Comparison of ENCODE assay signal across 25 cellular contexts in genomic region chr18:8272254-8272653, GRCh38.
DNase-seq lines count a peak whose midpoint lies in the region; ATAC-seq, FAIRE-seq and TF ChIP-seq lines count a peak whose summit lies in the region.
"Had no signal": no experiment of that assay in that cellular context is flagged by ENCODE, and none has a peak within 500 bp of the region (broad histone marks: within the 10 kb centered on the region; RNA-seq: fewer than 3 reads in every experiment).

No MANE protein-coding gene starts in this region.

- no peak overlapping the region for H3K4me3 ChIP-seq in HepG2 (replicated peaks in 1 of 3; ENCODE audit: insufficient read depth in 1 of 3, low read depth in 2 of 3, low read length in 3 of 3)
- H3K4me3 ChIP-seq: BLaER1 treated with 17β-estradiol and CSF1 and Interleukin-3, amounts not matched to agents 10 nM and 100 nM; GM12878 had no signal

- H3K79me2 ChIP-seq in HepG2 (ENCODE audit: insufficient read depth, low read length): no peaks in the 10 kb centered on the region

- POLR2A ChIA-PET in HepG2 (lab: Yijun Ruan, JAX): no interaction called here

- FAIRE-seq in endometrium (lab: Jason Lieb, UNC) (peak; percentile 39), islet of Langerhans (lab: Jason Lieb, UNC) (peak; percentile 71), HepG2 (lab: Jason Lieb, UNC) (no peak)
- FAIRE-seq: D721Med, GM12878, GM12892, GM18507 had no signal

- TF ChIP-seq RAD21 in HepG2 (CRISPR knock-in tag; IDR thresholded peaks at IDR 0.05): no peak

- H3K27ac ChIP-seq in HepG2 (ENCODE audit: extremely low read length, insufficient read depth, low read length): no peak overlapping the region
- H3K27ac ChIP-seq: BLaER1 treated with 17β-estradiol and CSF1 and Interleukin-3, amounts not matched to agents 10 nM and 100 nM; C4-2B had no signal

- ATAC-seq in HepG2 (no peak), HG03521 (IDR thresholded peaks at IDR 0.05; ENCODE audit: unreplicated experiment) (no peak)
- no peak for ATAC-seq in activated T-cell treated with anti-CD3 and anti-CD28 coated beads, Interleukin-2, amount 50 U/mL, for 4 hours
- ATAC-seq: CD8-positive, alpha-beta T cell; GM12878 had no signal

- no peaks in the 10 kb centered on the region for H3K4me1 ChIP-seq in HepG2 (ENCODE audit: insufficient read depth, low read length)
- H3K4me1 ChIP-seq: BLaER1 treated with 17β-estradiol and CSF1 and Interleukin-3, amounts not matched to agents 10 nM and 100 nM; Caco-2 had no signal

- no peak overlapping the region for H3K4me2 ChIP-seq in HepG2 (ENCODE audit: low read depth, low read length)
- H3K4me2 ChIP-seq: BLaER1 treated with 17β-estradiol and CSF1 and Interleukin-3, amounts not matched to agents 10 nM and 100 nM had no signal

- no peak overlapping the region for H3K4me3 Mint-ChIP-seq in activated T-cell treated with anti-CD3 and anti-CD28 coated beads, Interleukin-2, amount 50 U/mL, for 4 hours
- H3K4me3 Mint-ChIP-seq: B cell; CD4-positive, alpha-beta T cell; CD8-positive, alpha-beta T cell had no signal

- H3K4me1 Mint-ChIP-seq in activated T-cell treated with anti-CD3 and anti-CD28 coated beads, Interleukin-2, amount 50 U/mL, for 4 hours (ENCODE audit: low read depth): no peaks in the 10 kb centered on the region
- H3K4me1 Mint-ChIP-seq: B cell had no signal

- TF ChIP-seq POLR2A in HepG2 (IDR thresholded peaks at IDR 0.05; ENCODE audit: insufficient read depth in 1 of 2, low read depth in 2 of 2, low read length in 2 of 2): no peak

- DNase-seq in HepG2 (ENCODE audit: low spot score) (no peak), DMS53 (lab: John Stamatoyannopoulos, UW) (no peak), occipital lobe (lab: John Stamatoyannopoulos, UW) (no peak)
- DNase-seq in activated T-cell treated with anti-CD3 and anti-CD28 coated beads, Interleukin-2, amount 50 U/mL, for 4 hours: no peak
- DNase-seq: 8988T; ACHN; AML-193; Caco-2; Calu3; CD4-positive, alpha-beta T cell; CD8-positive, alpha-beta T cell; DMS79; DND-41; EL; GDM1 had no signal

- CTCF ChIA-PET in HepG2 (lab: Yijun Ruan, JAX; ENCODE audit: low intra/inter-chr PET ratio, low total read pairs): no interaction called here

- H4K20me1 ChIP-seq in HepG2 (ENCODE audit: insufficient read depth, low read length): no peaks in the 10 kb centered on the region
- H4K20me1 ChIP-seq: BLaER1 treated with 17β-estradiol and CSF1 and Interleukin-3, amounts not matched to agents 10 nM and 100 nM had no signal

- H3K36me3 Mint-ChIP-seq in activated T-cell treated with anti-CD3 and anti-CD28 coated beads, Interleukin-2, amount 50 U/mL, for 4 hours (ENCODE audit: insufficient read depth): no peaks in the 10 kb centered on the region
- H3K36me3 Mint-ChIP-seq: CD8-positive, alpha-beta T cell had no signal

- H3K9me3 ChIP-seq in HepG2 (ENCODE audit: low read length): no peaks in the 10 kb centered on the region
- H3K9me3 ChIP-seq: BLaER1 treated with 17β-estradiol and CSF1 and Interleukin-3, amounts not matched to agents 10 nM and 100 nM; Caco-2 had no signal

- intact Hi-C loops in HepG2 (cut with micrococcal nuclease; ENCODE audit: unreplicated experiment): no loop called here

- no peaks in the 10 kb centered on the region for H3K27me3 ChIP-seq in HepG2 (ENCODE audit: control insufficient read depth in 1 of 2, insufficient read depth in 2 of 2, low read length in 2 of 2)
- H3K27me3 ChIP-seq: BLaER1 treated with 17β-estradiol and CSF1 and Interleukin-3, amounts not matched to agents 10 nM and 100 nM had no signal

- H3K9me3 Mint-ChIP-seq in activated T-cell treated with anti-CD3 and anti-CD28 coated beads, Interleukin-2, amount 50 U/mL, for 4 hours: no peaks in the 10 kb centered on the region
- H3K9me3 Mint-ChIP-seq: CD4-positive, alpha-beta T cell had no signal

- in situ Hi-C loops in HepG2 (cut with HindIII; ENCODE audit: extremely low pct_ligation_motif_present, low pct_unique_long_range_greater_than_20kb): no loop called here

- no peak overlapping the region for H2AFZ ChIP-seq in HepG2 (ENCODE audit: low read length)

- BruUV-seq in HepG2 (replicated peaks; lab: Mats Ljungman, UMichigan): no TSS peak

- TF ChIP-seq EP300 in HepG2 (IDR thresholded peaks at IDR 0.05; ENCODE audit: low read depth in 2 of 2, low read length in 2 of 2) (no peak), HepG2 (CRISPR knock-in tag; IDR thresholded peaks at IDR 0.05; ENCODE audit: borderline replicate concordance) (no peak)

- no peaks in the 10 kb centered on the region for H3K36me3 ChIP-seq in HepG2 (replicated peaks in 1 of 2; ENCODE audit: control insufficient read depth in 1 of 2, insufficient read depth in 2 of 2, low read length in 2 of 2)
- H3K36me3 ChIP-seq: BLaER1 treated with 17β-estradiol and CSF1 and Interleukin-3, amounts not matched to agents 10 nM and 100 nM had no signal

- no peak overlapping the region for H3K9ac ChIP-seq in HepG2 (ENCODE audit: insufficient read depth, low read depth, low read length)
- H3K9ac ChIP-seq: BLaER1 treated with 17β-estradiol and CSF1 and Interleukin-3, amounts not matched to agents 10 nM and 100 nM had no signal

- TF ChIP-seq CTCF in HepG2 (CRISPR knock-in tag; IDR thresholded peaks at IDR 0.05): no peak

- H3K27me3 Mint-ChIP-seq in activated T-cell treated with anti-CD3 and anti-CD28 coated beads, Interleukin-2, amount 50 U/mL, for 4 hours (ENCODE audit: low read depth): no peaks in the 10 kb centered on the region
- H3K27me3 Mint-ChIP-seq: CD4-positive, alpha-beta T cell had no signal

TF ChIP-seq in HepG2, 621 proteins besides CTCF, POLR2A, EP300 and RAD21:
- TF ChIP-seq KAT2B (IDR thresholded peaks at IDR 0.05; ENCODE audit: borderline replicate concordance, low read depth, low read length) (peak; percentile 99), SP140L (CRISPR knock-in tag; IDR thresholded peaks at IDR 0.05; ENCODE audit: borderline replicate concordance) (no peak), ONECUT2 (CRISPR knock-in tag; IDR thresholded peaks at IDR 0.05) (peak; percentile 75; the same call in 1 of the 2 replicates)
TF ChIP-seq in HepG2: peak in this region for 2.
